Comparison of ENCODE assay signal across 21 cellular contexts in the genomic region with DNA sequence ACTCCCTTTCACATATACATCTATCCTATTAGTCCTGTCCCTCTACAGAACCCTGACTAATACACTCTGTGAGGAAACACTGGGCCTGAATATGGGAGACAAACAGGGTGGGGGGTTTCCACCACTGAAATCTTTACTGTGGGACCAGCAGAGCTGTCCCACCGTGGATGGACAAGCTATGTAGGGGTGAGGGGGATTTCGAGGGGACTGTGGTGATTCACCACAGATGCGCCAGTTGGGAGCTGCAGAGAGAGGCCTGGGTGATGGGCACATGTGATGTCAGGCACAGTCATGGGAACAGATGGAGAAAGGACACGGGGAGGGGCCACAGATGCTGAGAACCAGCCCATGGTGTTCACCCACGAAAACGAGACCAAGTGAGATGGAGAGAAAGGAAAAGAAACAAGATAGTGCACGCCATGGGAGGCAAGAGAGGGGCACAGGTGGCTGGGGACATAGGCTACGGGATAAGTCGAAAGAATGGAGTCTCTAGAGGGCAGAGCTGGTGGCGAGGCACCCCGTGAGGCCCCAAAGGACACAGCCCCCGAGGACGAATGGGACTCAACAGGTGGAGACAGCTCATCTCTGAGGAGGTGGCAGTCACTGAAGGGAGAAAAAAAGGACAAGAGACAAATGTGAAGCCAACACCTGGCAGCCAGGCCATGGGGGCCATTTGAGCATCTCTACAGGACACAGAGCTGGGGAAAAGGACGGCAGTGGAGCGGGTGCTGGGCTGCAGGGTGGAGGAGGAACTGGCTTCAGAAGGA. TPM values are rescaled to one million over a fixed set of nuclear protein-coding genes. Genes with fewer than 3 reads are reported as not detected.
A peak's percentile ranks its signal among the peaks of the same experiment; 100 is the strongest.
DNase-seq lines count a peak whose midpoint lies in the region; TF ChIP-seq lines count a peak whose summit lies in the region.
"Had no signal": no experiment of that assay in that cellular context is flagged by ENCODE, and none has a peak within 500 bp of the region (broad histone marks: within the 10 kb centered on the region; RNA-seq: fewer than 3 reads in every experiment).

No MANE protein-coding gene starts in this region.

- dilution Hi-C loops in mammary epithelial cell (cut with HindIII; ENCODE audit: low sequenced_read_pairs) = no loop called here

- in situ Hi-C loops in mammary epithelial cell (cut with MboI; ENCODE audit: low sequenced_read_pairs in 2 of 2) = no loop called here

- H3K4me3 ChIP-seq in mammary epithelial cell (replicated peaks in 1 of 3; ENCODE audit: insufficient read depth in 1 of 3, low read depth in 2 of 3, low read length in 3 of 3) (no peak overlapping the region), endodermal cell (ENCODE audit: low read length) (no peak overlapping the region), trophoblast cell (ENCODE audit: low read depth, low read length) (no peak overlapping the region), uterus (no peak overlapping the region), SJCRH30 (no peak overlapping the region)
- H3K4me3 ChIP-seq: A549; BLaER1 treated with 17β-estradiol and CSF1 and Interleukin-3, amounts not matched to agents 10 nM and 100 nM; sigmoid colon had no signal

- H3K27me3 Mint-ChIP-seq in MCF 10A (ENCODE audit: insufficient read depth, unreplicated experiment) = no peaks in the 10 kb centered on the region
- no peaks in the 10 kb centered on the region for H3K27me3 Mint-ChIP-seq in endodermal cell (ENCODE audit: insufficient read depth)
- H3K27me3 Mint-ChIP-seq: activated CD4-positive, alpha-beta T cell treated with anti-CD3 and anti-CD28 coated beads for 36 hours; IgD-negative memory B cell; stimulated activated naive CD8-positive, alpha-beta T cell treated with anti-CD3 and anti-CD28 coated beads, Interleukin-15, Interleukin-2, amounts not matched to agents 100 ng/mL and 50 ng/mL, for 24 hours had no signal

- H3K9me3 ChIP-seq in mammary epithelial cell (replicated peaks; ENCODE audit: insufficient read depth, low read length) (peaks cover 2% of the 10 kb centered on the region), endodermal cell (ENCODE audit: control insufficient read depth, low read length) (no peaks in the 10 kb centered on the region), trophoblast cell (ENCODE audit: insufficient read depth, low read depth, low read length) (peaks cover under 1% of the 10 kb centered on the region), uterus (no peaks in the 10 kb centered on the region), SJCRH30 (replicated peaks) (no peaks in the 10 kb centered on the region)
- H3K9me3 ChIP-seq: A549, sigmoid colon had no signal

- H3K4me3 Mint-ChIP-seq in MCF 10A (ENCODE audit: unreplicated experiment) (no peak overlapping the region), endodermal cell (no peak overlapping the region)
- H3K4me3 Mint-ChIP-seq: activated CD4-positive, alpha-beta T cell treated with anti-CD3 and anti-CD28 coated beads for 36 hours; naive B cell; stimulated activated naive CD8-positive, alpha-beta T cell treated with anti-CD3 and anti-CD28 coated beads, Interleukin-15, Interleukin-2, amounts not matched to agents 100 ng/mL and 50 ng/mL, for 24 hours had no signal

- H3K4me1 Mint-ChIP-seq in MCF 10A (ENCODE audit: insufficient read depth, unreplicated experiment) (peaks cover 75% of the 10 kb centered on the region), endodermal cell (peaks cover 9% of the 10 kb centered on the region)
- H3K4me1 Mint-ChIP-seq: activated CD4-positive, alpha-beta T cell treated with anti-CD3 and anti-CD28 coated beads for 36 hours; IgD-negative memory B cell had no signal

- H3K4me1 ChIP-seq in mammary epithelial cell (ENCODE audit: insufficient read depth, low read length) = no peaks in the 10 kb centered on the region
- no peaks in the 10 kb centered on the region for H3K4me1 ChIP-seq in endodermal cell (ENCODE audit: control insufficient read depth, insufficient read depth, low read length)
- peaks cover 2 to 10% of the 10 kb centered on the region in 2 experiments for H3K4me1 ChIP-seq in trophoblast cell (ENCODE audit: control insufficient read depth in 1 of 2, insufficient read depth in 2 of 2, low read length in 2 of 2)
- H3K4me1 ChIP-seq in uterus = peaks cover 0 to 6% of the 10 kb centered on the region in 2 donors
- H3K4me1 ChIP-seq in SJCRH30 = no peaks in the 10 kb centered on the region
- H3K4me1 ChIP-seq: A549 had no signal

- no peak overlapping the region for H2BK5ac ChIP-seq in trophoblast cell (ENCODE audit: low read depth, low read length, poor library complexity)

- no peak overlapping the region for H3K18ac ChIP-seq in trophoblast cell (ENCODE audit: low read length)

- H4K20me1 ChIP-seq in mammary epithelial cell (ENCODE audit: insufficient read depth, low read length) = no peaks in the 10 kb centered on the region

- no peak overlapping the region for H4K91ac ChIP-seq in trophoblast cell (ENCODE audit: low read depth, low read length)

- H3K36me3 Mint-ChIP-seq in MCF 10A (ENCODE audit: insufficient read depth, unreplicated experiment) (peaks cover 63% of the 10 kb centered on the region), endodermal cell (ENCODE audit: low read depth) (peaks cover 6% of the 10 kb centered on the region)

- DNase-seq in MCF 10A (ENCODE audit: unreplicated experiment) (no peak), mammary epithelial cell (no peak), endodermal cell (peak; percentile 32), trophoblast cell (no peak), uterus (no peak), KG1 (lab: John Stamatoyannopoulos, UW) (no peak), SJCRH30 (no peak)
- DNase-seq in effector CD4-positive, alpha-beta T cell = no peak
- DNase-seq: activated CD4-positive, alpha-beta T cell treated with anti-CD3 and anti-CD28 coated beads for 36 hours; activated gamma-delta T cell treated with Interleukin-2 at 50 U/mL for 16 hours; Calu3; effector memory CD4-positive, alpha-beta T cell; naive B cell; NCI-H510A; sigmoid colon; stimulated activated CD4-positive, alpha-beta T cell treated with anti-CD3 and anti-CD28 coated beads, Interleukin-2, amount 100 ng/mL, for 24 hours; SW 1271 had no signal

- intact Hi-C loops in MCF 10A (cut with micrococcal nuclease) = no loop called here
- intact Hi-C loops in mammary epithelial cell (cut with micrococcal nuclease) = no loop called here
- intact Hi-C loops in uterus (cut with DNase I; ENCODE audit: low total_unique reads) = no loop called here

- no peak overlapping the region for H2AFZ ChIP-seq in mammary epithelial cell (ENCODE audit: low read depth, low read length)
- no peak overlapping the region for H2AFZ ChIP-seq in trophoblast cell (ENCODE audit: insufficient read depth, low read length, poor library complexity)

- no peak overlapping the region for H3K23ac ChIP-seq in trophoblast cell (ENCODE audit: low read length)

- H4K12ac ChIP-seq in trophoblast cell (ENCODE audit: low read depth, low read length) = no peak overlapping the region

- peaks cover 2% of the 10 kb centered on the region for H3K79me1 ChIP-seq in trophoblast cell (ENCODE audit: low read length)

- H3K79me2 ChIP-seq in mammary epithelial cell (ENCODE audit: insufficient read depth, low read length) (peaks cover 19% of the 10 kb centered on the region), trophoblast cell (ENCODE audit: control insufficient read depth, insufficient read depth, low read length, poor library complexity) (no peaks in the 10 kb centered on the region)

- H3K4ac ChIP-seq in trophoblast cell (ENCODE audit: low read depth, low read length) = no peak overlapping the region

- H4K8ac ChIP-seq in trophoblast cell (ENCODE audit: low read depth, low read length) = no peak overlapping the region

- no peak overlapping the region for H3K14ac ChIP-seq in trophoblast cell (ENCODE audit: low read length)

- H2BK120ac ChIP-seq in trophoblast cell (ENCODE audit: insufficient read depth, low read length, poor library complexity) = no peak overlapping the region

- H2BK12ac ChIP-seq in trophoblast cell (ENCODE audit: low read length) = peak overlapping the region; percentile 1

- TF ChIP-seq POLR2A in uterus (IDR thresholded peaks at IDR 0.05) = no peak

- H3K27me3 ChIP-seq in mammary epithelial cell (ENCODE audit: insufficient read depth, low read length) (no peaks in the 10 kb centered on the region), endodermal cell (ENCODE audit: control insufficient read depth, insufficient read depth, low read length, poor library complexity, severe bottlenecking) (no peaks in the 10 kb centered on the region), trophoblast cell (ENCODE audit: insufficient read depth, low read length) (no peaks in the 10 kb centered on the region), uterus (no peaks in the 10 kb centered on the region), SJCRH30 (no peaks in the 10 kb centered on the region)
- H3K27me3 ChIP-seq: BLaER1 treated with 17β-estradiol and CSF1 and Interleukin-3, amounts not matched to agents 10 nM and 100 nM; sigmoid colon had no signal

- POLR2A ChIA-PET in MCF 10A (lab: Yijun Ruan, JAX) = interaction anchor here (0.8 to 5.1 kb wide), 5 partner anchors 12 to 40 kb away, joined by 3 to 60 read pairs (median 5); a partner anchor contains a TSS

- no peaks in the 10 kb centered on the region for H3K36me3 ChIP-seq in mammary epithelial cell (ENCODE audit: insufficient read depth, low read length)
- H3K36me3 ChIP-seq in endodermal cell (ENCODE audit: control insufficient read depth, insufficient read depth, low read length) = no peaks in the 10 kb centered on the region
- no peaks in the 10 kb centered on the region for H3K36me3 ChIP-seq in trophoblast cell (ENCODE audit: control insufficient read depth in 1 of 2, insufficient read depth in 2 of 2, low read length in 2 of 2)
- H3K36me3 ChIP-seq in uterus = no peaks in the 10 kb centered on the region
- H3K36me3 ChIP-seq in SJCRH30 = no peaks in the 10 kb centered on the region
- H3K36me3 ChIP-seq: sigmoid colon had no signal

- H3K27ac Mint-ChIP-seq in MCF 10A (ENCODE audit: low read depth, unreplicated experiment) (peak overlapping the region; percentile 79), endodermal cell (peak overlapping the region; percentile 3)
- H3K27ac Mint-ChIP-seq: activated CD4-positive, alpha-beta T cell treated with anti-CD3 and anti-CD28 coated beads for 36 hours; IgD-negative memory B cell; stimulated activated naive CD8-positive, alpha-beta T cell treated with anti-CD3 and anti-CD28 coated beads, Interleukin-15, Interleukin-2, amounts not matched to agents 100 ng/mL and 50 ng/mL, for 24 hours had no signal

- H3K27ac ChIP-seq in mammary epithelial cell (ENCODE audit: insufficient read depth, low read depth, low read length) (no peak overlapping the region), endodermal cell (ENCODE audit: low read depth, low read length) (no peak overlapping the region), trophoblast cell (ENCODE audit: low read depth, low read length) (no peak overlapping the region), uterus (peak overlapping the region; percentile 75 to 87), SJCRH30 (no peak overlapping the region)
- H3K27ac ChIP-seq: A549; BLaER1 treated with 17β-estradiol and CSF1 and Interleukin-3, amounts not matched to agents 10 nM and 100 nM had no signal

- TF ChIP-seq CTCF in MCF 10A (IDR thresholded peaks at IDR 0.05; ENCODE audit: unreplicated experiment) = no peak
- TF ChIP-seq CTCF in mammary epithelial cell (conservative IDR thresholded peaks at IDR 0.05 in 1 of 2, IDR thresholded peaks at IDR 0.05 in 1 of 2; ENCODE audit: extremely low read depth in 1 of 2, insufficient read depth in 1 of 2, low read depth in 1 of 2, low read length in 2 of 2) = no peak
- no peak for TF ChIP-seq CTCF in endodermal cell (conservative IDR thresholded peaks at IDR 0.05)
- TF ChIP-seq CTCF in uterus (IDR thresholded peaks at IDR 0.05) = no peak

- 97% methylated on average over 9 of the region's 15 CpGs for WGBS in mammary epithelial cell (ENCODE audit: low coverage, missing lambda C conversion rate)
- WGBS in endodermal cell (ENCODE audit: insufficient coverage in 1 of 2, insufficient read length in 1 of 2), 2 experiments = 90 to 94% methylated on average over 14 to 15 of the region's 15 CpGs
- WGBS in trophoblast cell (ENCODE audit: extremely low coverage, insufficient coverage, insufficient read length) = no CpG with 5 or more reads among the region's 15 CpGs

- H3K4me2 ChIP-seq in mammary epithelial cell (ENCODE audit: insufficient read depth, low read depth, low read length) (no peak overlapping the region), trophoblast cell (ENCODE audit: low read length) (no peak overlapping the region)
- H3K4me2 ChIP-seq: A549 had no signal

- H3K9ac ChIP-seq in mammary epithelial cell (ENCODE audit: insufficient read depth, low read length) = no peak overlapping the region
- H3K9ac ChIP-seq in endodermal cell (ENCODE audit: extremely low read depth, low read length, poor library complexity, severe bottlenecking) = no peak overlapping the region
- no peak overlapping the region for H3K9ac ChIP-seq in trophoblast cell (ENCODE audit: low read length)
- H3K9ac ChIP-seq: BLaER1 treated with 17β-estradiol and CSF1 and Interleukin-3, amounts not matched to agents 10 nM and 100 nM had no signal

- H2AK5ac ChIP-seq in trophoblast cell (ENCODE audit: low read length) = no peak overlapping the region

- H3K9me3 Mint-ChIP-seq in MCF 10A (ENCODE audit: unreplicated experiment) (no peaks in the 10 kb centered on the region), endodermal cell (no peaks in the 10 kb centered on the region)
- H3K9me3 Mint-ChIP-seq: IgD-negative memory B cell; naive B cell; stimulated activated naive CD8-positive, alpha-beta T cell treated with anti-CD3 and anti-CD28 coated beads, Interleukin-15, Interleukin-2, amounts not matched to agents 100 ng/mL and 50 ng/mL, for 24 hours had no signal

- CTCF ChIA-PET in MCF 10A (lab: Yijun Ruan, JAX) = interaction anchor here (0.8 to 1.5 kb wide), 3 partner anchors 9 to 23 kb away, joined by 3 to 5 read pairs (median 3); no protein-coding TSS in a partner anchor
- CTCF ChIA-PET in mammary epithelial cell (lab: Charles Lee; ENCODE audit: low non-redundant PET) = no interaction called here

- BruUV-seq in MCF 10A (replicated peaks; lab: Mats Ljungman, UMichigan) = no TSS peak
- BruUV-seq in mammary epithelial cell (replicated peaks; lab: Mats Ljungman, UMichigan) = no TSS peak

RNA-seq across cellular contexts. Expression of a gene that starts 10.4 kb away (rescaled TPM):
- total RNA-seq in MCF 10A (2022) (5.3 and 5.8 TPM in 2 replicates), mammary epithelial cell (1 to 10 TPM in 1 of 2 donors, under 1 TPM in 1; 0.83 to 3.7 TPM), endodermal cell (1 to 10 TPM in 1 of 2 donors, under 1 TPM in 1; 0.80 to 2.5 TPM), uterus (1 to 10 TPM in 3 of 4 donors, not detected in 1; 1.5 to 8.1 (median 1.8) TPM)
- 0.15 TPM for polyA plus RNA-seq in mammary epithelial cell
- not detected for polyA minus RNA-seq in mammary epithelial cell
- polyA plus RNA-seq in endodermal cell (2013, experiment 1 of 2) = 0.11 TPM
- polyA plus RNA-seq in endodermal cell (2013, experiment 2 of 2) = 0.33 TPM
- polyA plus RNA-seq in trophoblast cell (2013) = 0.25 and 0.26 TPM in 2 replicates
- total RNA-seq in SJCRH30 (2014; rRNA removed; shearing (Covaris generic)) = 0.12 and 0.15 TPM in 2 replicates

RNA-seq across cellular contexts. Expression of a gene that starts 30.1 kb away (rescaled TPM):
- total RNA-seq in MCF 10A (2022) (126 and 157 TPM in 2 replicates), mammary epithelial cell (10 to 100 TPM; 47.8 to 48.8 TPM), endodermal cell (10 to 100 TPM; 17.9 to 23.9 TPM), uterus (10 to 100 TPM; 34.0 to 78.4 (median 55.8) TPM)
- polyA plus RNA-seq in mammary epithelial cell = 28.0 TPM
- polyA minus RNA-seq in mammary epithelial cell = 115 TPM
- polyA plus RNA-seq in endodermal cell (2013, experiment 1 of 2) = 16.7 TPM
- 16.3 TPM for polyA plus RNA-seq in endodermal cell (2013, experiment 2 of 2)
- polyA plus RNA-seq in trophoblast cell (2013) = 14.3 and 15.4 TPM in 2 replicates
- total RNA-seq in SJCRH30 (2014; rRNA removed; shearing (Covaris generic)) = 4.2 and 6.3 TPM in 2 replicates

Comparison
In these comparisons a context has a peak if more than half of its experiments do, and no peak if none do; other contexts are left out.
1. H3K27ac ChIP-seq: peak in uterus (2 of 2); none in mammary epithelial cell (single experiment), endodermal cell (single experiment), trophoblast cell (single experiment) and SJCRH30 (single experiment).